In genomic region chr5:55102345-55102744, GRCh38 we compare ENCODE assay signal across 12 cellular contexts. TPM values are rescaled to one million over a fixed set of nuclear protein-coding genes. Genes with fewer than 3 reads are reported as not detected.
DNase-seq lines count a peak whose midpoint lies in the region; ATAC-seq and TF ChIP-seq lines count a peak whose summit lies in the region.
"Had no signal": no experiment of that assay in that cellular context is flagged by ENCODE, and none has a peak within 500 bp of the region (broad histone marks: within the 10 kb centered on the region; RNA-seq: fewer than 3 reads in every experiment).

Gene GZMA (plus strand): TSS chr5:55102646. CDS start chr5:55102683, 37 bp downstream.

- intact Hi-C loops in activated CD4-positive, alpha-beta T cell treated with anti-CD3 and anti-CD28 coated beads, Interleukin-2, amount 10 ng/mL, durations not matched to agents 24 days and 14 days (cut with micrococcal nuclease) = loop anchor here (1.0 to 2.0 kb wide), 5 partner anchors 30 to 200 kb away; no protein-coding TSS in a partner anchor
- intact Hi-C loops in colonic mucosa (cut with DNase I) = no loop called here

- DNase-seq in activated CD4-positive, alpha-beta T cell treated with anti-CD3 and anti-CD28 coated beads, Interleukin-2, amount 10 ng/mL, durations not matched to agents 24 days and 14 days = peak; percentile 86
- DNase-seq in colonic mucosa (no peak), COLO829 (ENCODE audit: low spot score) (no peak), NCI-H2171 treated with DMSO at 0.1 percent for 48 hours (lab: John Stamatoyannopoulos, UW) (no peak), cortex of kidney (lab: John Stamatoyannopoulos, UW) (no peak)
- DNase-seq: AML-193, RPMI8226 had no signal

- H3K27ac ChIP-seq in BLaER1 (peak within 1 kb of the TSS; percentile 75), KOPT-K1 (ENCODE audit: low read depth, low read length, poor library complexity, severe bottlenecking) (peak within 1 kb of the TSS; percentile 47), colonic mucosa (peak within 1 kb of the TSS; percentile 36)

- H3K4me1 ChIP-seq in BLaER1 (peaks cover 54% of the 10 kb centered on the region), colonic mucosa (no peaks in the 10 kb centered on the region)

- peak within 1 kb of the TSS; percentile 80 for H3K4me3 Mint-ChIP-seq in activated CD4-positive, alpha-beta T cell treated with anti-CD3 and anti-CD28 coated beads, Interleukin-2, amount 10 ng/mL, durations not matched to agents 24 days and 14 days
- H3K4me3 Mint-ChIP-seq: GM23338 had no signal

- H3K9me3 ChIP-seq in BLaER1 (peaks cover 41% of the 10 kb centered on the region), KOPT-K1 (ENCODE audit: insufficient read depth, low read length, poor library complexity, severe bottlenecking) (no peaks in the 10 kb centered on the region), colonic mucosa (no peaks in the 10 kb centered on the region)

- peaks cover 1% of the 10 kb centered on the region for H3K27me3 Mint-ChIP-seq in activated CD4-positive, alpha-beta T cell treated with anti-CD3 and anti-CD28 coated beads, Interleukin-2, amount 10 ng/mL, durations not matched to agents 24 days and 14 days

- peak within 1 kb of the TSS; percentile 61 for H3K4me3 ChIP-seq in BLaER1
- H3K4me3 ChIP-seq in colonic mucosa = no peak within 1 kb of the TSS
- H3K4me3 ChIP-seq: GM23338 had no signal

- no peak for ATAC-seq in GM21723 (IDR thresholded peaks at IDR 0.05; ENCODE audit: unreplicated experiment)
- ATAC-seq: GM23338 had no signal

- H3K4me2 ChIP-seq in BLaER1 = peak within 1 kb of the TSS; percentile 92
- H3K4me2 ChIP-seq: GM23338 had no signal

- H3K36me3 ChIP-seq in BLaER1 (peaks cover 10% of the 10 kb centered on the region; the same call in 1 of the 2 replicates), KOPT-K1 (ENCODE audit: insufficient read depth, low read length) (no peaks in the 10 kb centered on the region), colonic mucosa (no peaks in the 10 kb centered on the region)

- peak within 1 kb of the TSS; percentile 71 for H3K9ac ChIP-seq in BLaER1
- no peak within 1 kb of the TSS for H3K9ac ChIP-seq in colonic mucosa (ENCODE audit: low read depth in 2 of 2, low read length in 2 of 2)

- H3K27ac Mint-ChIP-seq in activated CD4-positive, alpha-beta T cell treated with anti-CD3 and anti-CD28 coated beads, Interleukin-2, amount 10 ng/mL, durations not matched to agents 24 days and 14 days = peak within 1 kb of the TSS; percentile 89
- H3K27ac Mint-ChIP-seq: GM23338 had no signal

- TF ChIP-seq CTCF in colonic mucosa (IDR thresholded peaks at IDR 0.05) = no peak

- peaks cover 25% of the 10 kb centered on the region for H3K9me3 Mint-ChIP-seq in activated CD4-positive, alpha-beta T cell treated with anti-CD3 and anti-CD28 coated beads, Interleukin-2, amount 10 ng/mL, durations not matched to agents 24 days and 14 days

- H3K36me3 Mint-ChIP-seq in activated CD4-positive, alpha-beta T cell treated with anti-CD3 and anti-CD28 coated beads, Interleukin-2, amount 10 ng/mL, durations not matched to agents 24 days and 14 days (ENCODE audit: low read depth) = peaks cover 54% of the 10 kb centered on the region

- H3K4me1 Mint-ChIP-seq in activated CD4-positive, alpha-beta T cell treated with anti-CD3 and anti-CD28 coated beads, Interleukin-2, amount 10 ng/mL, durations not matched to agents 24 days and 14 days = peaks cover 79% of the 10 kb centered on the region

- H4K20me1 ChIP-seq in BLaER1 = no peaks in the 10 kb centered on the region

- H3K27me3 ChIP-seq in BLaER1 = no peaks in the 10 kb centered on the region
- H3K27me3 ChIP-seq in colonic mucosa = no peaks in the 10 kb centered on the region

RNA-seq across cellular contexts. Expression of gene GZMA, which starts in this region (rescaled TPM):
- 87.6 and 91.2 TPM in 2 replicates for total RNA-seq in activated CD4-positive, alpha-beta T cell treated with anti-CD3 and anti-CD28 coated beads, Interleukin-2, amount 10 ng/mL, durations not matched to agents 24 days and 14 days
- total RNA-seq in colonic mucosa = 1 to 10 TPM; 2.0 to 5.7 TPM
- total RNA-seq: GM23338, kidney epithelial cell had no signal

Comparison
In these comparisons a context has a peak if more than half of its experiments do, and no peak if none do; other contexts are left out.
1. RNA of gene GZMA (total RNA-seq): 87.6 to 91.2 TPM in activated CD4-positive, alpha-beta T cell treated with anti-CD3 and anti-CD28 coated beads, Interleukin-2, amount 10 ng/mL, durations not matched to agents 24 days and 14 days; 2.0 to 5.7 TPM in colonic mucosa; every median in the first group is over 10 times any median in the second.
2. Peak in every context shown above with its lines, with median percentiles within 50 percentile points of each other: H3K27ac ChIP-seq.